ENCODE assay signal across 8 cellular contexts in genomic region chrX:49878834-49879655, GRCh38. TPM values are rescaled to one million over a fixed set of nuclear protein-coding genes. Genes with fewer than 3 reads are reported as not detected.
DNase-seq lines count a peak whose midpoint lies in the region; ATAC-seq and TF ChIP-seq lines count a peak whose summit lies in the region.

Gene USP27X, plus strand, starts transcription at chrX:49879484. Its CDS starts 824 bp downstream, at chrX:49880308.

- peaks cover 24 to 39% (median 37%) of the 10 kb centered on the region in 10 experiments for H3K4me1 ChIP-seq in BLaER1 treated with 17β-estradiol and CSF1 and Interleukin-3, amounts not matched to agents 10 nM and 100 nM

- TF ChIP-seq POLR2A in lower leg skin (IDR thresholded peaks at IDR 0.05): no peak

- DNase-seq in NCI-H526 treated with DMSO at 0.1 percent for 48 hours (lab: John Stamatoyannopoulos, UW): peak; percentile 63
- DNase-seq in activated CD4-positive, alpha-beta T cell treated with anti-CD3 and anti-CD28 coated beads, Interleukin-2, amount 50 U/mL, for 4 hours: peak; percentile 76
- peak; percentile 74 for DNase-seq in dermis blood vessel endothelial cell
- peak; percentile 58 to 92 for DNase-seq in lower leg skin (ENCODE audit: low spot score in 2 of 2)
- DNase-seq in stimulated activated CD4-positive, alpha-beta T cell treated with anti-CD3 and anti-CD28 coated beads, Interleukin-4, amount 100 ng/mL, for 4 hours: peak; percentile 60 to 83

- no peak for TF ChIP-seq CTCF in lower leg skin (IDR thresholded peaks at IDR 0.05)

- H3K27me3 ChIP-seq in BLaER1 treated with 17β-estradiol and CSF1 and Interleukin-3, amounts not matched to agents 10 nM and 100 nM: peaks cover 35 to 77% (median 58%) of the 10 kb centered on the region in 11 experiments

- peaks cover 0 to 20% (median 0%) of the 10 kb centered on the region in 11 experiments; a peak in 3 of 22 replicates for H4K20me1 ChIP-seq in BLaER1 treated with 17β-estradiol and CSF1 and Interleukin-3, amounts not matched to agents 10 nM and 100 nM

- H3K4me3 ChIP-seq in BLaER1 treated with 17β-estradiol and CSF1 and Interleukin-3, amounts not matched to agents 10 nM and 100 nM: peak within 1 kb of the TSS; percentile 51 to 74 (median 64)
- H3K4me3 ChIP-seq in lower leg skin (ENCODE audit: low read depth, poor library complexity, severe bottlenecking): peak within 1 kb of the TSS; percentile 20

- peak within 1 kb of the TSS; percentile 68 to 81 (median 78) for H3K9ac ChIP-seq in BLaER1 treated with 17β-estradiol and CSF1 and Interleukin-3, amounts not matched to agents 10 nM and 100 nM

- peak within 1 kb of the TSS; percentile 63 to 82 (median 77) for H3K4me2 ChIP-seq in BLaER1 treated with 17β-estradiol and CSF1 and Interleukin-3, amounts not matched to agents 10 nM and 100 nM

- intact Hi-C loops in lower leg skin (cut with DNase I; ENCODE audit: low total_unique reads): no loop called here

- H3K36me3 ChIP-seq in BLaER1 treated with 17β-estradiol and CSF1 and Interleukin-3, amounts not matched to agents 10 nM and 100 nM: no peaks in the 10 kb centered on the region

- WGBS in lower leg skin, 2 donors: 0 to 32% methylated on average over 28 to 59 of the region's 60 CpGs

- ATAC-seq in GM19324 (IDR thresholded peaks at IDR 0.05; ENCODE audit: low FRiP score, unreplicated experiment) (peak; percentile 84), HG03457 (IDR thresholded peaks at IDR 0.05; ENCODE audit: unreplicated experiment) (peak; percentile 88)

- peak within 1 kb of the TSS; percentile 32 to 80 (median 70); a peak in 21 of 22 replicates for H3K27ac ChIP-seq in BLaER1 treated with 17β-estradiol and CSF1 and Interleukin-3, amounts not matched to agents 10 nM and 100 nM

- peaks cover 0 to 9% (median 0%) of the 10 kb centered on the region in 11 experiments; a peak in 1 of 22 replicates for H3K9me3 ChIP-seq in BLaER1 treated with 17β-estradiol and CSF1 and Interleukin-3, amounts not matched to agents 10 nM and 100 nM (replicated peaks in 1 of 11)

RNA-seq across cellular contexts. Expression of gene USP27X, which starts in this region (rescaled TPM):
- total RNA-seq in dermis blood vessel endothelial cell: 2.7 and 3.7 TPM in 2 replicates
- total RNA-seq in lower leg skin: 1 to 10 TPM; 2.8 to 3.7 (median 3.4) TPM

Comparison
In these comparisons a context has a peak if more than half of its experiments do, and no peak if none do; other contexts are left out.
1. Peak in every context shown above with its lines: DNase-seq, ATAC-seq, H3K4me3 ChIP-seq and H3K27ac ChIP-seq.